ENCODE assay signal across 21 cellular contexts in genomic region chrX:39834600-39834999, GRCh38.
"Had no signal": no experiment of that assay in that cellular context is flagged by ENCODE, and none has a peak within 500 bp of the region (broad histone marks: within the 10 kb centered on the region; RNA-seq: fewer than 3 reads in every experiment).

No MANE protein-coding gene starts in this region.

- DNase-seq: effector memory CD4-positive, alpha-beta T cell; heart left ventricle; hippocampal formation; left colon; left ventricle myocardium superior; mesenchymal stem cell; midbrain; occipital lobe; pancreas; right cardiac atrium; stimulated activated CD4-positive, alpha-beta T cell treated with anti-CD3 and anti-CD28 coated beads, Interleukin-2, amount 100 ng/mL, for 48 hours; testis; upper lobe of right lung had no signal

- ATAC-seq: esophagus mucosa, left colon, pancreas, right cardiac atrium, upper lobe of right lung had no signal

- H3K4me3 Mint-ChIP-seq: natural killer cell treated with Interleukin-12 subunit alpha and Interleukin-12 subunit beta and Interleukin-15 and Interleukin-18, amount 100 ng/mL, for 72 hours; stimulated activated naive CD8-positive, alpha-beta T cell treated with anti-CD3 and anti-CD28 coated beads, Interleukin-15, Interleukin-2, amounts not matched to agents 100 ng/mL and 50 ng/mL, for 24 hours had no signal

- H3K4me1 ChIP-seq: pancreas, testis, tibial nerve, upper lobe of right lung, vagina had no signal

- H3K9me3 Mint-ChIP-seq: natural killer cell treated with Interleukin-12 subunit alpha and Interleukin-12 subunit beta and Interleukin-15 and Interleukin-18, amount 100 ng/mL, for 72 hours; stimulated activated naive CD8-positive, alpha-beta T cell treated with anti-CD3 and anti-CD28 coated beads, Interleukin-15, Interleukin-2, amounts not matched to agents 100 ng/mL and 50 ng/mL, for 24 hours had no signal

- H3K27me3 ChIP-seq: pancreas, testis, tibial nerve, upper lobe of right lung, vagina had no signal

- H3K4me3 ChIP-seq: heart left ventricle, lung, pancreas, smooth muscle cell, testis, tibial nerve, upper lobe of right lung, vagina had no signal

- H3K36me3 Mint-ChIP-seq: natural killer cell treated with Interleukin-12 subunit alpha and Interleukin-12 subunit beta and Interleukin-15 and Interleukin-18, amount 100 ng/mL, for 72 hours had no signal

- H3K9me3 ChIP-seq: pancreas, testis, tibial nerve, upper lobe of right lung, vagina had no signal

- H3K27ac Mint-ChIP-seq: natural killer cell treated with Interleukin-12 subunit alpha and Interleukin-12 subunit beta and Interleukin-15 and Interleukin-18, amount 100 ng/mL, for 72 hours; progenitor cell of endocrine pancreas; stimulated activated naive CD8-positive, alpha-beta T cell treated with anti-CD3 and anti-CD28 coated beads, Interleukin-15, Interleukin-2, amounts not matched to agents 100 ng/mL and 50 ng/mL, for 24 hours had no signal

- H3K36me3 ChIP-seq: heart left ventricle, pancreas, tibial nerve, upper lobe of right lung, vagina had no signal

- H3K27ac ChIP-seq: heart left ventricle, pancreas, testis, tibial nerve, upper lobe of right lung, vagina had no signal

- H3K27me3 Mint-ChIP-seq: natural killer cell treated with Interleukin-12 subunit alpha and Interleukin-12 subunit beta and Interleukin-15 and Interleukin-18, amount 100 ng/mL, for 72 hours; progenitor cell of endocrine pancreas; stimulated activated naive CD8-positive, alpha-beta T cell treated with anti-CD3 and anti-CD28 coated beads, Interleukin-15, Interleukin-2, amounts not matched to agents 100 ng/mL and 50 ng/mL, for 24 hours had no signal
